Comparison of ENCODE assay signal across 13 cellular contexts in genomic region chr17:69142473-69142802, GRCh38. TPM values are rescaled to one million over a fixed set of nuclear protein-coding genes. Genes with fewer than 3 reads are reported as not detected.
DNase-seq lines count a peak whose midpoint lies in the region; ATAC-seq and TF ChIP-seq lines count a peak whose summit lies in the region.
"Had no signal": no experiment of that assay in that cellular context is flagged by ENCODE, and none has a peak within 500 bp of the region (broad histone marks: within the 10 kb centered on the region; RNA-seq: fewer than 3 reads in every experiment).

No MANE protein-coding gene starts in this region.

- in situ Hi-C loops in brain microvascular endothelial cell (cut with HindIII; ENCODE audit: low pct_ligation_motif_present, low sequenced_read_pairs) (no loop called here), G401 (cut with HindIII; ENCODE audit: low sequenced_read_pairs) (no loop called here)

- TF ChIP-seq CTCF in AG09319 (IDR thresholded peaks at IDR 0.05; ENCODE audit: low read depth, low read length) (no peak), brain microvascular endothelial cell (IDR thresholded peaks at IDR 0.05; ENCODE audit: low read depth, low read length, missing control alignments) (no peak), heart left ventricle (IDR thresholded peaks at IDR 0.05) (no peak)

- ATAC-seq in heart left ventricle, result peak in 3 of 4 donors; percentile 33 to 77 (median 59)
- ATAC-seq in HG03095 (IDR thresholded peaks at IDR 0.05; ENCODE audit: unreplicated experiment), result no peak

- WGBS in heart left ventricle, 4 donors, result 46 to 55% (median 49%) methylated on average over 2 of the region's 2 CpGs

- peak; percentile 50 for DNase-seq in AG09319 (ENCODE audit: extremely low read depth, low read depth)
- peak; percentile 25 for DNase-seq in brain microvascular endothelial cell
- DNase-seq in heart left ventricle, result no peak
- DNase-seq in renal cortical epithelial cell (ENCODE audit: low read depth), result peak; percentile 23
- DNase-seq in midbrain (lab: John Stamatoyannopoulos, UW), result no peak
- no peak for DNase-seq in G401 (ENCODE audit: low spot score)
- DNase-seq in DMS153 treated with DMSO at 0.1 percent for 48 hours (lab: John Stamatoyannopoulos, UW; ENCODE audit: unreplicated experiment), result no peak
- DNase-seq: BE2C, NCI-H226 had no signal

- peaks cover 0 to 20% (median 0%) of the 10 kb centered on the region in 12 donors for H3K4me1 ChIP-seq in heart left ventricle
- H3K4me1 ChIP-seq: BE2C had no signal

- H3K9me3 ChIP-seq in heart left ventricle, result peaks cover 0 to 7% (median 0%) of the 10 kb centered on the region in 12 donors
- H3K9me3 ChIP-seq: BE2C had no signal

- H3K4me3 ChIP-seq in brain microvascular endothelial cell (ENCODE audit: low read depth, low read length), result no peak overlapping the region
- H3K4me3 ChIP-seq in heart left ventricle, result peak overlapping the region in 8 of 12 donors; percentile 34 to 62 (median 43)

- intact Hi-C loops in heart left ventricle (cut with DNase I), result no loop called here

- H3K36me3 ChIP-seq in brain microvascular endothelial cell (replicated peaks) (no peaks in the 10 kb centered on the region), heart left ventricle (peaks cover 0 to 14% (median 0%) of the 10 kb centered on the region in 9 donors)
- H3K36me3 ChIP-seq: BE2C had no signal

- TF ChIP-seq POLR2A in heart left ventricle (IDR thresholded peaks at IDR 0.05), result no peak

- H3K27ac ChIP-seq in brain microvascular endothelial cell (peak overlapping the region; percentile 55), heart left ventricle (peak overlapping the region in 11 of 12 donors; percentile 41 to 84 (median 63))
- H3K27ac ChIP-seq: KMS-11, RWPE1 had no signal

- H3K27me3 ChIP-seq in brain microvascular endothelial cell (replicated peaks) (no peaks in the 10 kb centered on the region), heart left ventricle (no peaks in the 10 kb centered on the region)
- H3K27me3 ChIP-seq: BE2C had no signal

RNA-seq across cellular contexts. Expression of gene ABCA6, which starts 0.7 kb away (rescaled TPM):
- total RNA-seq in heart left ventricle (10 to 100 TPM in 7 of 9 donors, 1 to 10 TPM in 2; 6.3 to 30.1 (median 20.3) TPM), renal cortical epithelial cell (0.50 TPM in 1 of 2 replicates, not detected in the other)
- 10 to 100 TPM in 1 of 2 donors, 1 to 10 TPM in 1; 5.7 to 18.0 TPM for polyA plus RNA-seq in heart left ventricle
- total RNA-seq in G401 (2014; rRNA removed; shearing (Covaris generic)), result 0.03 and 0.37 TPM in 2 replicates
- total RNA-seq: H1 had no signal
- polyA plus RNA-seq: H1 had no signal

Comparison
In these comparisons a context has a peak if more than half of its experiments do, and no peak if none do; other contexts are left out.
1. DNase-seq: peak in AG09319 (single experiment), brain microvascular endothelial cell (single experiment) and renal cortical epithelial cell (single experiment); none in heart left ventricle (0 of 5), midbrain (single experiment), G401 (single experiment) and DMS153 treated with DMSO at 0.1 percent for 48 hours (single experiment).